9 cellular contexts compared by ENCODE assay signal in the genomic region with DNA sequence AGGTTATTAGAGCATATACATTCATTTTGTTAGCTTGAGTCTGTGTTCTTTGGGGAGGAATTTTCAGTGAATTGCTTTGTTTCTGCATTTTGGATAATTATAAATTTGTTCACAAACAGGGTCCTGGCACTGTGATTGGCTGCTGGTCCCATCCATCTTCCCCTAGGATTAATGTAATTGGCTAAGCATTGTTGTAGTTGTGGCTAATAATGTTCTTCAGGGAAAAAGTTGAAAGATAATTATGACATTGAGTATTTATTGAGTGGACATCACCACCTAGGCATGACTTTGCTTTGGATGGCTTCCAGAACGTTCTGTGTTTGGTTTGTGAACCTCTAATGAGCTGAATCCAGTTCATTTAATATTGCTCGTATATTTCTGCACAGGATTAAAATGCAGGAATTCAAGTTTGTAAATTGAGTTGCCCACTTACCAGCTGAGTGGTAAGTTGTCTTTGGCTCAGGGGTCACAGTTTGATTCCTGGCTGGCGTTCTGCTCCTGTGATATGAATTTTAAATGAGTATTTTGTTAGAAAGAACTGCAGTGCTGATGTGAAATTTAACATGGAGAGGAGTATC. TPM values are rescaled to one million over a fixed set of nuclear protein-coding genes. Genes with fewer than 3 reads are reported as not detected.
A peak's percentile ranks its signal among the peaks of the same experiment; 100 is the strongest.
DNase-seq lines count a peak whose midpoint lies in the region; ATAC-seq and TF ChIP-seq lines count a peak whose summit lies in the region.
"Had no signal": no experiment of that assay in that cellular context is flagged by ENCODE, and none has a peak within 500 bp of the region (broad histone marks: within the 10 kb centered on the region; RNA-seq: fewer than 3 reads in every experiment).

No MANE protein-coding gene starts in this region.

- peaks cover 13% of the 10 kb centered on the region for H3K4me1 ChIP-seq in GM23338 (ENCODE audit: insufficient read depth)
- H3K4me1 ChIP-seq in CD4-positive, alpha-beta memory T cell (ENCODE audit: insufficient read depth, low read length), result peaks cover 20% of the 10 kb centered on the region
- H3K4me1 ChIP-seq in CD8-positive, alpha-beta T cell (ENCODE audit: insufficient read depth, low read length), result peaks cover 12% of the 10 kb centered on the region

- ATAC-seq in GM23338, result no peak
- no peak for ATAC-seq in CD8-positive, alpha-beta T cell

- no peak overlapping the region for H3K4me3 Mint-ChIP-seq in GM23338
- H3K4me3 Mint-ChIP-seq in CD4-positive, alpha-beta memory T cell, result peak overlapping the region in 2 of 8 donors; percentile 6 to 33
- no peak overlapping the region for H3K4me3 Mint-ChIP-seq in CD8-positive, alpha-beta T cell
- H3K4me3 Mint-ChIP-seq: activated CD4-positive, alpha-beta memory T cell treated with anti-CD3 and anti-CD28 coated beads for 36 hours had no signal

- H3K36me3 Mint-ChIP-seq in GM23338 (ENCODE audit: low read depth), result peaks cover 9% of the 10 kb centered on the region; the same call in 2 of the 3 replicates
- H3K36me3 Mint-ChIP-seq in CD4-positive, alpha-beta memory T cell, result peaks cover 38 to 44% of the 10 kb centered on the region in 2 donors
- H3K36me3 Mint-ChIP-seq in CD8-positive, alpha-beta T cell, result peaks cover 48% of the 10 kb centered on the region

- no peak overlapping the region for H3K4me2 ChIP-seq in GM23338

- no peak overlapping the region for H3K4me3 ChIP-seq in GM23338
- H3K4me3 ChIP-seq in CD4-positive, alpha-beta memory T cell (ENCODE audit: low read length in 2 of 2), result no peak overlapping the region
- no peak overlapping the region for H3K4me3 ChIP-seq in CD8-positive, alpha-beta T cell (ENCODE audit: low read depth, low read length)

- H3K9me3 ChIP-seq in CD4-positive, alpha-beta memory T cell (ENCODE audit: control insufficient read depth in 1 of 2, low read length in 2 of 2), result no peaks in the 10 kb centered on the region
- H3K9me3 ChIP-seq in CD8-positive, alpha-beta T cell (ENCODE audit: low read length), result no peaks in the 10 kb centered on the region

- no peak for TF ChIP-seq CTCF in GM23338 (conservative IDR thresholded peaks at IDR 0.05; ENCODE audit: low read depth in 2 of 2)
- no peak for TF ChIP-seq CTCF in CD8-positive, alpha-beta T cell (IDR thresholded peaks at IDR 0.05)

- intact Hi-C loops in CD4-positive, alpha-beta memory T cell (cut with micrococcal nuclease), result no loop called here
- intact Hi-C loops in CD8-positive, alpha-beta T cell (cut with DNase I, micrococcal nuclease), result loop anchor here in 1 of 2 experiments (2.0 kb wide), 1 partner anchor 13 kb away; no protein-coding TSS in a partner anchor

- H3K27ac Mint-ChIP-seq in GM23338, result peak overlapping the region; percentile 74
- peak overlapping the region in 3 of 7 donors; percentile 10 to 47 (median 25) for H3K27ac Mint-ChIP-seq in CD4-positive, alpha-beta memory T cell
- no peak overlapping the region for H3K27ac Mint-ChIP-seq in CD8-positive, alpha-beta T cell
- H3K27ac Mint-ChIP-seq: activated CD4-positive, alpha-beta memory T cell treated with anti-CD3 and anti-CD28 coated beads for 36 hours had no signal

- peaks cover 40% of the 10 kb centered on the region for H4K20me1 ChIP-seq in GM23338 (replicated peaks; ENCODE audit: insufficient read depth)

- H3K27me3 ChIP-seq in GM23338 (ENCODE audit: insufficient read depth), result no peaks in the 10 kb centered on the region
- no peaks in the 10 kb centered on the region for H3K27me3 ChIP-seq in CD4-positive, alpha-beta memory T cell (ENCODE audit: insufficient read depth, low read length)
- H3K27me3 ChIP-seq in CD8-positive, alpha-beta T cell (ENCODE audit: insufficient read depth, low read length), result no peaks in the 10 kb centered on the region

- DNase-seq in GM23338 (ENCODE audit: low spot score) (no peak), NCI-H748 treated with DMSO at 0.1 percent for 48 hours (lab: John Stamatoyannopoulos, UW) (peak; percentile 91), fibroblast of gingiva (ENCODE audit: low read depth) (peak; percentile 73), renal cortical epithelial cell (ENCODE audit: low read depth) (peak; percentile 49), NOMO-1 treated with dmso at 0.1 percent for 144 hours (lab: John Stamatoyannopoulos, UW; ENCODE audit: unreplicated experiment) (no peak)
- DNase-seq in CD4-positive, alpha-beta memory T cell, result no peak
- DNase-seq in CD8-positive, alpha-beta T cell, result no peak
- no peak for DNase-seq in stimulated activated naive CD4-positive, alpha-beta T cell treated with Interleukin-2 at 50 U/mL for 16 hours (lab: John Stamatoyannopoulos, UW)
- DNase-seq: activated CD4-positive, alpha-beta memory T cell treated with anti-CD3 and anti-CD28 coated beads for 36 hours had no signal

- POLR2A ChIA-PET in CD4-positive, alpha-beta memory T cell (lab: Charles Lee; ENCODE audit: partially characterized antibody), result interaction anchor here (0.6 kb wide), 1 partner anchor 28 kb away, joined by 3 read pairs; no protein-coding TSS in a partner anchor
- POLR2A ChIA-PET in CD8-positive, alpha-beta T cell (lab: Charles Lee), result interaction anchor here (0.6 kb wide), 1 partner anchor 86 kb away, joined by 3 read pairs; no protein-coding TSS in a partner anchor

- peaks cover 100% of the 10 kb centered on the region for H3K79me2 ChIP-seq in GM23338 (replicated peaks; ENCODE audit: insufficient read depth)

- H3K27ac ChIP-seq in GM23338 (ENCODE audit: low read depth), result no peak overlapping the region
- no peak overlapping the region for H3K27ac ChIP-seq in CD4-positive, alpha-beta memory T cell (ENCODE audit: low read depth, low read length)
- no peak overlapping the region for H3K27ac ChIP-seq in CD8-positive, alpha-beta T cell (ENCODE audit: low read depth, low read length)

- H3K9me2 ChIP-seq in GM23338 (ENCODE audit: insufficient read depth), result no peaks in the 10 kb centered on the region

- no peaks in the 10 kb centered on the region for H3F3A ChIP-seq in GM23338 (replicated peaks; ENCODE audit: low read depth)

- no peaks in the 10 kb centered on the region for H3K9me3 Mint-ChIP-seq in GM23338
- H3K9me3 Mint-ChIP-seq in CD4-positive, alpha-beta memory T cell, result no peaks in the 10 kb centered on the region
- no peaks in the 10 kb centered on the region for H3K9me3 Mint-ChIP-seq in CD8-positive, alpha-beta T cell
- H3K9me3 Mint-ChIP-seq: activated CD4-positive, alpha-beta memory T cell treated with anti-CD3 and anti-CD28 coated beads for 36 hours had no signal

- CTCF ChIA-PET in CD4-positive, alpha-beta memory T cell (lab: Charles Lee; ENCODE audit: partially characterized antibody), result interaction anchor here (1.0 kb wide), 1 partner anchor 14 kb away, joined by 3 read pairs; no protein-coding TSS in a partner anchor
- CTCF ChIA-PET in CD8-positive, alpha-beta T cell (lab: Charles Lee), result no interaction called here

- no peaks in the 10 kb centered on the region; the same call in 1 of the 2 replicates for H3K36me3 ChIP-seq in GM23338 (ENCODE audit: insufficient read depth)
- peaks cover 5% of the 10 kb centered on the region for H3K36me3 ChIP-seq in CD4-positive, alpha-beta memory T cell (ENCODE audit: insufficient read depth, low read length)
- H3K36me3 ChIP-seq in CD8-positive, alpha-beta T cell (ENCODE audit: insufficient read depth, low read length), result no peaks in the 10 kb centered on the region

- peaks cover 3% of the 10 kb centered on the region for H3K27me3 Mint-ChIP-seq in GM23338 (ENCODE audit: insufficient read depth, low read depth, poor library complexity)
- H3K27me3 Mint-ChIP-seq in CD4-positive, alpha-beta memory T cell, result no peaks in the 10 kb centered on the region
- H3K27me3 Mint-ChIP-seq in CD8-positive, alpha-beta T cell (ENCODE audit: low read depth), result no peaks in the 10 kb centered on the region
- H3K27me3 Mint-ChIP-seq: activated CD4-positive, alpha-beta memory T cell treated with anti-CD3 and anti-CD28 coated beads for 36 hours had no signal

- H2AFZ ChIP-seq in GM23338, result no peak overlapping the region

- peaks cover 50% of the 10 kb centered on the region for H3K4me1 Mint-ChIP-seq in GM23338
- H3K4me1 Mint-ChIP-seq in CD4-positive, alpha-beta memory T cell, result peaks cover 35 to 60% (median 48%) of the 10 kb centered on the region in 4 donors
- peaks cover 67% of the 10 kb centered on the region for H3K4me1 Mint-ChIP-seq in CD8-positive, alpha-beta T cell (ENCODE audit: low read depth)

TF ChIP-seq in GM23338, 12 proteins besides CTCF, POLR2A, EP300 and RAD21:
- no peak for TF ChIP-seq CREB1 (CRISPR knock-in tag; IDR thresholded peaks at IDR 0.05; ENCODE audit: low read depth)

RNA-seq across cellular contexts. Expression of a gene that starts 55.1 kb away (rescaled TPM):
- total RNA-seq in GM23338 (2014; rRNA removed; shearing (Covaris generic)), result 72.2 and 82.4 TPM in 2 replicates
- polyA plus RNA-seq in GM23338 (2016; fragmentation: Nextera tagmentation; extraction: Ambion mirVana), result 53.3 and 59.3 TPM in 2 replicates
- 16.7 and 75.8 TPM in 2 replicates for total RNA-seq in renal cortical epithelial cell
- 100 to 1,000 TPM; 118 to 131 TPM for total RNA-seq in CD4-positive, alpha-beta memory T cell
- polyA plus RNA-seq in CD4-positive, alpha-beta memory T cell, result 10 to 100 TPM in 1 of 2 donors, 1 to 10 TPM in 1; 5.4 to 26.5 TPM
- 100 to 1,000 TPM in 1 of 2 experiments, 10 to 100 TPM in 1; 98.4 to 111 TPM for total RNA-seq in CD8-positive, alpha-beta T cell

Comparison
In these comparisons a context has a peak if more than half of its experiments do, and no peak if none do; other contexts are left out.
1. DNase-seq: peak in NCI-H748 treated with DMSO at 0.1 percent for 48 hours (single experiment), fibroblast of gingiva (single experiment) and renal cortical epithelial cell (single experiment); none in GM23338 (single experiment), NOMO-1 treated with dmso at 0.1 percent for 144 hours (single experiment), CD4-positive, alpha-beta memory T cell (0 of 5), CD8-positive, alpha-beta T cell (0 of 7) and stimulated activated naive CD4-positive, alpha-beta T cell treated with Interleukin-2 at 50 U/mL for 16 hours (single experiment).